8 cellular contexts compared by ENCODE assay signal in the genomic region with DNA sequence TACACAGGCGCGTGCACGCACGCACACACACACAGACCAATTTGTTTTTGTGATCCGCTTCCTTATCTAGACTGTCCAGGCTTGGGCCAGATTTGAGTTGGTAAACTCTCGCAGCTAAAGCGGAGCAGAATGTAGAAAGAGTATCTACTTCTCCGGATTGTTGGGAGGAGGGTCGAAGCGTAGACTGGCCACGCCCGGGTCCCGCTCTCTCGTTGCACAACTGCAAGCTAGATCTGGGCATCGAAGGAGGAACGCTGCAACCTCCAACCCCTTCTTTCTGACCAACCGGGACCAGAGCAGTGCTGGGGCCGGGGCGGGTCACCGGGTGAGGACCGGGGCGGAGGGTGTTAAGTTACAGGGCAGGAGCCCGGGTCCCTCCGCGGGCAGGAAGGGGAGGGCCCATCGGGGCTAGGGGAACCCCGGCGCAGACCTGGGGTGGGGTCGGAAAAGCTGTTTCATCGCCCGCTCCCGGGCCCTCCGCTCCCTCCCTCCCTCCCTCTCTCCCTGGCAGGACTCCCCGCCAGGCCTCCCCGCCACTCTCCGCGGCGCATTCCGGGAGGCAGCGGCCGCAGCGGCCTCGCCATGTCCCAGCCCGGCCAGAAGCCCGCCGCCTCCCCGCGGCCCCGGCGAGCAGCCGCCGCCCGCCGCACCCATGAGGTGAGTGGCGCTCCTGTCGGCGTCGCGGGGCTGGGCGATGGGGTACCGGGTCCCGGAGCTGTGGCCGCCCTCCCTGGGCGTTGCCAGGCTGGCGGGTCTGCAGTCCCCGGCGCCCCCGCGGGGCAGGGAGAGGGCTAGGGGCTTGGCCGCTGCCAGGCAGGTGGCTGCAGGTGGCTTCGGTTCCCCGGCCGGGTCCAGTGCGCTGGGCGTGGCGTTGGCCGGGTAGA. TPM values are rescaled to one million over a fixed set of nuclear protein-coding genes. Genes with fewer than 3 reads are reported as not detected.
DNase-seq lines count a peak whose midpoint lies in the region; ATAC-seq and TF ChIP-seq lines count a peak whose summit lies in the region.

A gene with protein sequence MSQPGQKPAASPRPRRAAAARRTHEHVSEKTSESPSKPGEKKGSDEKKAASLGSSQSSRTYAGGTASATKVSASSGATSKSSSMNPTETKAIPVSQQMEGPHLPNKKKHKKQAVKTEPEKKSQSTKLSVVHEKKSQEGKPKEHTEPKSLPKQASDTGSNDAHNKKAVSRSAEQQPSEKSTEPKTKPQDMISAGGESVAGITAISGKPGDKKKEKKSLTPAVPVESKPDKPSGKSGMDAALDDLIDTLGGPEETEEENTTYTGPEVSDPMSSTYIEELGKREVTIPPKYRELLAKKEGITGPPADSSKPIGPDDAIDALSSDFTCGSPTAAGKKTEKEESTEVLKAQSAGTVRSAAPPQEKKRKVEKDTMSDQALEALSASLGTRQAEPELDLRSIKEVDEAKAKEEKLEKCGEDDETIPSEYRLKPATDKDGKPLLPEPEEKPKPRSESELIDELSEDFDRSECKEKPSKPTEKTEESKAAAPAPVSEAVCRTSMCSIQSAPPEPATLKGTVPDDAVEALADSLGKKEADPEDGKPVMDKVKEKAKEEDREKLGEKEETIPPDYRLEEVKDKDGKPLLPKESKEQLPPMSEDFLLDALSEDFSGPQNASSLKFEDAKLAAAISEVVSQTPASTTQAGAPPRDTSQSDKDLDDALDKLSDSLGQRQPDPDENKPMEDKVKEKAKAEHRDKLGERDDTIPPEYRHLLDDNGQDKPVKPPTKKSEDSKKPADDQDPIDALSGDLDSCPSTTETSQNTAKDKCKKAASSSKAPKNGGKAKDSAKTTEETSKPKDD (plus strand): TSS at position 536 of the 884 bp plus-strand sequence. CDS start 47 bp downstream, at position 583.

- peak; percentile 67 for DNase-seq in D341Med (ENCODE audit: low spot score)
- peak; percentile 65 for DNase-seq in HS-27A (ENCODE audit: low read depth)
- DNase-seq in SK-N-DZ (ENCODE audit: low spot score) = peak; percentile 25
- DNase-seq in activated naive CD4-positive, alpha-beta T cell treated with anti-CD3 and anti-CD28 coated beads, Interleukin-2, amount 50 U/mL, for 16 hours = peak; percentile 77
- DNase-seq in glomerular endothelial cell (ENCODE audit: extremely low read depth, low read depth, low spot score) = peak; percentile 51
- peak; percentile 79 to 88 (median 82) for DNase-seq in ovary
- DNase-seq in tibial artery = peak; percentile 98

- peak; percentile 34 for ATAC-seq in GM19468 (IDR thresholded peaks at IDR 0.05; ENCODE audit: extremely low read depth, unreplicated experiment)

- no peak for TF ChIP-seq POLR2A in ovary (IDR thresholded peaks at IDR 0.05)

- 1% methylated on average over 40 to 77 of the region's 77 CpGs for WGBS in ovary, 3 donors

- peak within 1 kb of the TSS; percentile 91 to 99 for H3K27ac ChIP-seq in ovary
- peak within 1 kb of the TSS; percentile 100 for H3K27ac ChIP-seq in tibial artery

- peak within 1 kb of the TSS; percentile 97 for H3K4me3 ChIP-seq in ovary
- peak within 1 kb of the TSS; percentile 98 to 100 for H3K4me3 ChIP-seq in tibial artery

- no peaks in the 10 kb centered on the region for H3K4me1 ChIP-seq in ovary (ENCODE audit: insufficient read depth)
- H3K4me1 ChIP-seq in tibial artery = peaks cover 0 to 38% (median 11%) of the 10 kb centered on the region in 4 donors

- H3K36me3 ChIP-seq in ovary (no peaks in the 10 kb centered on the region), tibial artery (peaks cover 0 to 4% (median 0%) of the 10 kb centered on the region in 3 donors)

- no peaks in the 10 kb centered on the region for H3K27me3 ChIP-seq in ovary
- H3K27me3 ChIP-seq in tibial artery = no peaks in the 10 kb centered on the region

- intact Hi-C loops in ovary (cut with DNase I) = no loop called here
- intact Hi-C loops in tibial artery (cut with DNase I; ENCODE audit: low total_unique reads) = loop anchor here (2.0 to 10.0 kb wide), 3 partner anchors 41 to 803 kb away; a partner anchor contains a TSS

- TF ChIP-seq EP300 in ovary (IDR thresholded peaks at IDR 0.05) = peak; percentile 45

- no peak for TF ChIP-seq CTCF in ovary (IDR thresholded peaks at IDR 0.05)
- TF ChIP-seq CTCF in tibial artery (IDR thresholded peaks at IDR 0.05) = no peak

- H3K9me3 ChIP-seq in ovary (no peaks in the 10 kb centered on the region), tibial artery (no peaks in the 10 kb centered on the region)

RNA-seq across cellular contexts. Expression of the gene that starts here (rescaled TPM):
- polyA plus RNA-seq in SK-N-DZ (2014; cell fraction: cytosol; rRNA removed) = 6.5 and 9.3 TPM in 2 replicates
- 8.3 and 10.1 TPM in 2 replicates for polyA plus RNA-seq in SK-N-DZ (2014; cell fraction: nucleus; rRNA removed)
- 190 and 199 TPM in 2 replicates for total RNA-seq in glomerular endothelial cell
- 100 to 1,000 TPM; 119 to 218 (median 173) TPM for total RNA-seq in ovary
- polyA plus RNA-seq in ovary = 100 to 1,000 TPM in 1 of 2 donors, 10 to 100 TPM in 1; 61.2 to 276 TPM

Comparison
In these comparisons a context has a peak if more than half of its experiments do, and no peak if none do; other contexts are left out.
1. Peak in every context shown above with its lines: DNase-seq, ATAC-seq, H3K4me3 ChIP-seq and H3K27ac ChIP-seq.
2. DNase-seq: peak in every context shown above with its lines; median percentile 98 in tibial artery; 82 in ovary; 77 in activated naive CD4-positive, alpha-beta T cell treated with anti-CD3 and anti-CD28 coated beads, Interleukin-2, amount 50 U/mL, for 16 hours; 67 in D341Med; 65 in HS-27A; 51 in glomerular endothelial cell; 25 in SK-N-DZ.